In the genomic region with DNA sequence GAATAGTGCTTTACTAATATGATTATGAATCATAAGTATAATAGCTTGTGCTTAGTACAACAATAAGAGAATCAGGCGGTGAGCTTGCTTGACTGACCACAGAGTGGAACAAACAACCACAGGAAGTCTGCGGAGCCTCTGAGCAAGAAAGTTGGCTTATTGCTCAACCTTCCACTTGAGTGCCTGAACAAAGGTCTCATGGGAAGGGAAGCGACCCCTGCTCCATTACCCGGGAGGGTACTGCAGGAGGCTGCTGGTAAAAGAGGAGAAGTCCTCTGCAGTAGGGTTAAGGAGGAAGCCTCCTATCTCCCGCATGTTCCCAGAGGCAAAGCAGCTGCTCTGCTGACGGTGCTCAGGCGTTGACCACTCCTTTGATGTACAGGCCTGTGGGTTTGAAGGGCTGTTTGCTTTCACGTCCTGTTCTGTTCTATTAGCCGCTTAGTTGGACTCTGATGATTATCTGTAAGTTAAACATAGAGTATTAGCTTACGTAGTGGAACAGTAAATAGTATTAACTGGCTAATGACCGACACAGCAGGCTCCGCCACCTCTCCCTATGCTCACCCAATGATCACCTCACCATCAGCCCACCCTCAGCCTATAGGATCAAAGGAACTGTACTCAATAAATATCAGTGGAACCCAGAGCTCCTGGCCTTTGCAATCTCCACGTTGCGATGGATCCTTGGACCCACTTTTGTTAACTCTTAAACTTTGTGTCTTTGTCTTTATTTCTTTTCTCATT, we compare ENCODE assay signal across 1 cellular context.
TF ChIP-seq lines count a peak whose summit lies in the region.

No MANE protein-coding gene starts in this region.

TF ChIP-seq in HepG2, 621 proteins besides CTCF, POLR2A, EP300 and RAD21 (continued from another document and continues in another):
- TF ChIP-seq, protein P1, sequence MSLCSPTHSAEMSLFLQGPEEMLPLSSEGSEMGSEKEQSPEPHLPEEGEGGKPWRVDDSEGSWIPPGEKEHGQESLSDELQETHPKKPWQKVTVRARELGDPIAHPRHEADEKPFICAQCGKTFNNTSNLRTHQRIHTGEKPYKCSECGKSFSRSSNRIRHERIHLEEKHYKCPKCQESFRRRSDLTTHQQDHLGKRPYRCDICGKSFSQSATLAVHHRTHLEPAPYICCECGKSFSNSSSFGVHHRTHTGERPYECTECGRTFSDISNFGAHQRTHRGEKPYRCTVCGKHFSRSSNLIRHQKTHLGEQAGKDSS (CRISPR knock-in tag; IDR thresholded peaks at IDR 0.05; ENCODE audit: borderline replicate concordance, low read depth) = peak; percentile 89
- TF ChIP-seq, protein P2, sequence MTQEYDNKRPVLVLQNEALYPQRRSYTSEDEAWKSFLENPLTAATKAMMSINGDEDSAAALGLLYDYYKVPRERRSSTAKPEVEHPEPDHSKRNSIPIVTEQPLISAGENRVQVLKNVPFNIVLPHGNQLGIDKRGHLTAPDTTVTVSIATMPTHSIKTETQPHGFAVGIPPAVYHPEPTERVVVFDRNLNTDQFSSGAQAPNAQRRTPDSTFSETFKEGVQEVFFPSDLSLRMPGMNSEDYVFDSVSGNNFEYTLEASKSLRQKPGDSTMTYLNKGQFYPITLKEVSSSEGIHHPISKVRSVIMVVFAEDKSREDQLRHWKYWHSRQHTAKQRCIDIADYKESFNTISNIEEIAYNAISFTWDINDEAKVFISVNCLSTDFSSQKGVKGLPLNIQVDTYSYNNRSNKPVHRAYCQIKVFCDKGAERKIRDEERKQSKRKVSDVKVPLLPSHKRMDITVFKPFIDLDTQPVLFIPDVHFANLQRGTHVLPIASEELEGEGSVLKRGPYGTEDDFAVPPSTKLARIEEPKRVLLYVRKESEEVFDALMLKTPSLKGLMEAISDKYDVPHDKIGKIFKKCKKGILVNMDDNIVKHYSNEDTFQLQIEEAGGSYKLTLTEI (CRISPR knock-in tag; conservative IDR thresholded peaks at IDR 0.05) = no peak
- TF ChIP-seq RXRA (CRISPR knock-in tag; IDR thresholded peaks at IDR 0.05) (peak; percentile 62; the same call in 1 of the 2 replicates), NFYB (CRISPR knock-in tag; IDR thresholded peaks at IDR 0.05) (peak; percentile 72), ZNF296 (CRISPR knock-in tag; conservative IDR thresholded peaks at IDR 0.05) (no peak; the same call in 1 of the 2 replicates), ZNF816 (CRISPR knock-in tag; IDR thresholded peaks at IDR 0.05; ENCODE audit: borderline replicate concordance) (peak; percentile 48; the same call in 1 of the 2 replicates), ZNF20 (CRISPR knock-in tag; IDR thresholded peaks at IDR 0.05) (0 out of 2 replicates have a peak, but pooled peaks have one; percentile 30), PHF20 (CRISPR knock-in tag; IDR thresholded peaks at IDR 0.05) (no peak), PCBP2 (optimal IDR thresholded peaks at IDR 0.05; ENCODE audit: low read depth, low read length, poor library complexity, severe bottlenecking) (no peak), TAF15 (IDR thresholded peaks at IDR 0.05; ENCODE audit: low read depth, low read length, poor library complexity, severe bottlenecking) (no peak), ZNF605 (CRISPR knock-in tag; IDR thresholded peaks at IDR 0.05) (no peak), ZNF124 (CRISPR knock-in tag; IDR thresholded peaks at IDR 0.05) (0 out of 2 replicates have a peak, but pooled peaks have one; percentile 36), TGIF2 (CRISPR knock-in tag; IDR thresholded peaks at IDR 0.05) (peak; percentile 50; the same call in 1 of the 2 replicates), YEATS2 (CRISPR knock-in tag; IDR thresholded peaks at IDR 0.05; ENCODE audit: borderline replicate concordance) (no peak), ZNF3 (CRISPR knock-in tag; IDR thresholded peaks at IDR 0.05) (0 out of 2 replicates have a peak, but pooled peaks have one; percentile 33), ZNF253 (CRISPR knock-in tag; IDR thresholded peaks at IDR 0.05; ENCODE audit: borderline replicate concordance) (no peak), ZNF652 (CRISPR knock-in tag; IDR thresholded peaks at IDR 0.05; ENCODE audit: borderline replicate concordance, low read depth) (peak; percentile 92), ZNF333 (CRISPR knock-in tag; IDR thresholded peaks at IDR 0.05; ENCODE audit: borderline replicate concordance) (no peak), ZNF589 (CRISPR knock-in tag; conservative IDR thresholded peaks at IDR 0.05) (peak; percentile 12; the same call in 1 of the 2 replicates), ZNF10 (CRISPR knock-in tag; IDR thresholded peaks at IDR 0.05; ENCODE audit: borderline replicate concordance, low read depth) (no peak), ATF7 (IDR thresholded peaks at IDR 0.05) (peak; percentile 74), ATF7 (CRISPR knock-in tag; IDR thresholded peaks at IDR 0.05) (peak; percentile 92), XBP1 (CRISPR knock-in tag; IDR thresholded peaks at IDR 0.05) (no peak), CCAR2 (optimal IDR thresholded peaks at IDR 0.05; ENCODE audit: low read depth, low read length) (no peak), ATRX (CRISPR knock-in tag; IDR thresholded peaks at IDR 0.05; ENCODE audit: borderline replicate concordance) (no peak), KDM3A (CRISPR knock-in tag; IDR thresholded peaks at IDR 0.05; ENCODE audit: low read depth) (peak; percentile 23; the same call in 1 of the 2 replicates), ZNF367 (CRISPR knock-in tag; IDR thresholded peaks at IDR 0.05; ENCODE audit: borderline replicate concordance) (no peak), EHMT2 (IDR thresholded peaks at IDR 0.05; ENCODE audit: borderline replicate concordance, low read depth, low read length) (no peak), ZNF546 (CRISPR knock-in tag; conservative IDR thresholded peaks at IDR 0.05) (no peak), TOE1 (CRISPR knock-in tag; IDR thresholded peaks at IDR 0.05) (no peak), HNRNPH1 (optimal IDR thresholded peaks at IDR 0.05; ENCODE audit: low read depth, low read length) (no peak), GPN1 (CRISPR knock-in tag; IDR thresholded peaks at IDR 0.05; ENCODE audit: borderline replicate concordance) (no peak), GATAD1 (CRISPR knock-in tag; IDR thresholded peaks at IDR 0.05) (no peak; the same call in 1 of the 2 replicates), PPARG (CRISPR knock-in tag; conservative IDR thresholded peaks at IDR 0.05) (peak; percentile 80)
- TF ChIP-seq, protein P3, sequence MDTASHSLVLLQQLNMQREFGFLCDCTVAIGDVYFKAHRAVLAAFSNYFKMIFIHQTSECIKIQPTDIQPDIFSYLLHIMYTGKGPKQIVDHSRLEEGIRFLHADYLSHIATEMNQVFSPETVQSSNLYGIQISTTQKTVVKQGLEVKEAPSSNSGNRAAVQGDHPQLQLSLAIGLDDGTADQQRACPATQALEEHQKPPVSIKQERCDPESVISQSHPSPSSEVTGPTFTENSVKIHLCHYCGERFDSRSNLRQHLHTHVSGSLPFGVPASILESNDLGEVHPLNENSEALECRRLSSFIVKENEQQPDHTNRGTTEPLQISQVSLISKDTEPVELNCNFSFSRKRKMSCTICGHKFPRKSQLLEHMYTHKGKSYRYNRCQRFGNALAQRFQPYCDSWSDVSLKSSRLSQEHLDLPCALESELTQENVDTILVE (CRISPR knock-in tag; IDR thresholded peaks at IDR 0.05) = peak; percentile 49
- TF ChIP-seq, protein P4, sequence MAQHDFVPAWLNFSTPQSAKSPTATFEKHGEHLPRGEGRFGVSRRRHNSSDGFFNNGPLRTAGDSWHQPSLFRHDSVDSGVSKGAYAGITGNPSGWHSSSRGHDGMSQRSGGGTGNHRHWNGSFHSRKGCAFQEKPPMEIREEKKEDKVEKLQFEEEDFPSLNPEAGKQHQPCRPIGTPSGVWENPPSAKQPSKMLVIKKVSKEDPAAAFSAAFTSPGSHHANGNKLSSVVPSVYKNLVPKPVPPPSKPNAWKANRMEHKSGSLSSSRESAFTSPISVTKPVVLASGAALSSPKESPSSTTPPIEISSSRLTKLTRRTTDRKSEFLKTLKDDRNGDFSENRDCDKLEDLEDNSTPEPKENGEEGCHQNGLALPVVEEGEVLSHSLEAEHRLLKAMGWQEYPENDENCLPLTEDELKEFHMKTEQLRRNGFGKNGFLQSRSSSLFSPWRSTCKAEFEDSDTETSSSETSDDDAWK (CRISPR knock-in tag; IDR thresholded peaks at IDR 0.05) = no peak
- TF ChIP-seq, protein P5, sequence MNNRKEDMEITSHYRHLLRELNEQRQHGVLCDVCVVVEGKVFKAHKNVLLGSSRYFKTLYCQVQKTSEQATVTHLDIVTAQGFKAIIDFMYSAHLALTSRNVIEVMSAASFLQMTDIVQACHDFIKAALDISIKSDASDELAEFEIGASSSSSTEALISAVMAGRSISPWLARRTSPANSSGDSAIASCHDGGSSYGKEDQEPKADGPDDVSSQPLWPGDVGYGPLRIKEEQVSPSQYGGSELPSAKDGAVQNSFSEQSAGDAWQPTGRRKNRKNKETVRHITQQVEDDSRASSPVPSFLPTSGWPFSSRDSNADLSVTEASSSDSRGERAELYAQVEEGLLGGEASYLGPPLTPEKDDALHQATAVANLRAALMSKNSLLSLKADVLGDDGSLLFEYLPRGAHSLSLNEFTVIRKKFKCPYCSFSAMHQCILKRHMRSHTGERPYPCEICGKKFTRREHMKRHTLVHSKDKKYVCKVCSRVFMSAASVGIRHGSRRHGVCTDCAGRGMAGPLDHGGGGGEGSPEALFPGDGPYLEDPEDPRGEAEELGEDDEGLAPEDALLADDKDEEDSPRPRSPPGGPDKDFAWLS (CRISPR knock-in tag; IDR thresholded peaks at IDR 0.05; ENCODE audit: borderline replicate concordance) = no peak
- TF ChIP-seq, protein P6, sequence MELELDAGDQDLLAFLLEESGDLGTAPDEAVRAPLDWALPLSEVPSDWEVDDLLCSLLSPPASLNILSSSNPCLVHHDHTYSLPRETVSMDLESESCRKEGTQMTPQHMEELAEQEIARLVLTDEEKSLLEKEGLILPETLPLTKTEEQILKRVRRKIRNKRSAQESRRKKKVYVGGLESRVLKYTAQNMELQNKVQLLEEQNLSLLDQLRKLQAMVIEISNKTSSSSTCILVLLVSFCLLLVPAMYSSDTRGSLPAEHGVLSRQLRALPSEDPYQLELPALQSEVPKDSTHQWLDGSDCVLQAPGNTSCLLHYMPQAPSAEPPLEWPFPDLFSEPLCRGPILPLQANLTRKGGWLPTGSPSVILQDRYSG (CRISPR knock-in tag; IDR thresholded peaks at IDR 0.05) = no peak
- TF ChIP-seq, protein P7, sequence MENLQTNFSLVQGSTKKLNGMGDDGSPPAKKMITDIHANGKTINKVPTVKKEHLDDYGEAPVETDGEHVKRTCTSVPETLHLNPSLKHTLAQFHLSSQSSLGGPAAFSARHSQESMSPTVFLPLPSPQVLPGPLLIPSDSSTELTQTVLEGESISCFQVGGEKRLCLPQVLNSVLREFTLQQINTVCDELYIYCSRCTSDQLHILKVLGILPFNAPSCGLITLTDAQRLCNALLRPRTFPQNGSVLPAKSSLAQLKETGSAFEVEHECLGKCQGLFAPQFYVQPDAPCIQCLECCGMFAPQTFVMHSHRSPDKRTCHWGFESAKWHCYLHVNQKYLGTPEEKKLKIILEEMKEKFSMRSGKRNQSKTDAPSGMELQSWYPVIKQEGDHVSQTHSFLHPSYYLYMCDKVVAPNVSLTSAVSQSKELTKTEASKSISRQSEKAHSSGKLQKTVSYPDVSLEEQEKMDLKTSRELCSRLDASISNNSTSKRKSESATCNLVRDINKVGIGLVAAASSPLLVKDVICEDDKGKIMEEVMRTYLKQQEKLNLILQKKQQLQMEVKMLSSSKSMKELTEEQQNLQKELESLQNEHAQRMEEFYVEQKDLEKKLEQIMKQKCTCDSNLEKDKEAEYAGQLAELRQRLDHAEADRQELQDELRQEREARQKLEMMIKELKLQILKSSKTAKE (CRISPR knock-in tag; IDR thresholded peaks at IDR 0.05; ENCODE audit: borderline replicate concordance) = peak; percentile 72; the same call in 1 of the 2 replicates
- TF ChIP-seq, protein P8, sequence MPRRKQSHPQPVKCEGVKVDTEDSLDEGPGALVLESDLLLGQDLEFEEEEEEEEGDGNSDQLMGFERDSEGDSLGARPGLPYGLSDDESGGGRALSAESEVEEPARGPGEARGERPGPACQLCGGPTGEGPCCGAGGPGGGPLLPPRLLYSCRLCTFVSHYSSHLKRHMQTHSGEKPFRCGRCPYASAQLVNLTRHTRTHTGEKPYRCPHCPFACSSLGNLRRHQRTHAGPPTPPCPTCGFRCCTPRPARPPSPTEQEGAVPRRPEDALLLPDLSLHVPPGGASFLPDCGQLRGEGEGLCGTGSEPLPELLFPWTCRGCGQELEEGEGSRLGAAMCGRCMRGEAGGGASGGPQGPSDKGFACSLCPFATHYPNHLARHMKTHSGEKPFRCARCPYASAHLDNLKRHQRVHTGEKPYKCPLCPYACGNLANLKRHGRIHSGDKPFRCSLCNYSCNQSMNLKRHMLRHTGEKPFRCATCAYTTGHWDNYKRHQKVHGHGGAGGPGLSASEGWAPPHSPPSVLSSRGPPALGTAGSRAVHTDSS (CRISPR knock-in tag; conservative IDR thresholded peaks at IDR 0.05) = no peak
- TF ChIP-seq, protein P9, sequence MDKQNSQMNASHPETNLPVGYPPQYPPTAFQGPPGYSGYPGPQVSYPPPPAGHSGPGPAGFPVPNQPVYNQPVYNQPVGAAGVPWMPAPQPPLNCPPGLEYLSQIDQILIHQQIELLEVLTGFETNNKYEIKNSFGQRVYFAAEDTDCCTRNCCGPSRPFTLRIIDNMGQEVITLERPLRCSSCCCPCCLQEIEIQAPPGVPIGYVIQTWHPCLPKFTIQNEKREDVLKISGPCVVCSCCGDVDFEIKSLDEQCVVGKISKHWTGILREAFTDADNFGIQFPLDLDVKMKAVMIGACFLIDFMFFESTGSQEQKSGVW (CRISPR knock-in tag; IDR thresholded peaks at IDR 0.05; ENCODE audit: borderline replicate concordance) = no peak
- TF ChIP-seq, protein P10, sequence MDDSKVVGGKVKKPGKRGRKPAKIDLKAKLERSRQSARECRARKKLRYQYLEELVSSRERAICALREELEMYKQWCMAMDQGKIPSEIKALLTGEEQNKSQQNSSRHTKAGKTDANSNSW (CRISPR knock-in tag; IDR thresholded peaks at IDR 0.05; ENCODE audit: borderline replicate concordance) = no peak
- TF ChIP-seq, protein P11, sequence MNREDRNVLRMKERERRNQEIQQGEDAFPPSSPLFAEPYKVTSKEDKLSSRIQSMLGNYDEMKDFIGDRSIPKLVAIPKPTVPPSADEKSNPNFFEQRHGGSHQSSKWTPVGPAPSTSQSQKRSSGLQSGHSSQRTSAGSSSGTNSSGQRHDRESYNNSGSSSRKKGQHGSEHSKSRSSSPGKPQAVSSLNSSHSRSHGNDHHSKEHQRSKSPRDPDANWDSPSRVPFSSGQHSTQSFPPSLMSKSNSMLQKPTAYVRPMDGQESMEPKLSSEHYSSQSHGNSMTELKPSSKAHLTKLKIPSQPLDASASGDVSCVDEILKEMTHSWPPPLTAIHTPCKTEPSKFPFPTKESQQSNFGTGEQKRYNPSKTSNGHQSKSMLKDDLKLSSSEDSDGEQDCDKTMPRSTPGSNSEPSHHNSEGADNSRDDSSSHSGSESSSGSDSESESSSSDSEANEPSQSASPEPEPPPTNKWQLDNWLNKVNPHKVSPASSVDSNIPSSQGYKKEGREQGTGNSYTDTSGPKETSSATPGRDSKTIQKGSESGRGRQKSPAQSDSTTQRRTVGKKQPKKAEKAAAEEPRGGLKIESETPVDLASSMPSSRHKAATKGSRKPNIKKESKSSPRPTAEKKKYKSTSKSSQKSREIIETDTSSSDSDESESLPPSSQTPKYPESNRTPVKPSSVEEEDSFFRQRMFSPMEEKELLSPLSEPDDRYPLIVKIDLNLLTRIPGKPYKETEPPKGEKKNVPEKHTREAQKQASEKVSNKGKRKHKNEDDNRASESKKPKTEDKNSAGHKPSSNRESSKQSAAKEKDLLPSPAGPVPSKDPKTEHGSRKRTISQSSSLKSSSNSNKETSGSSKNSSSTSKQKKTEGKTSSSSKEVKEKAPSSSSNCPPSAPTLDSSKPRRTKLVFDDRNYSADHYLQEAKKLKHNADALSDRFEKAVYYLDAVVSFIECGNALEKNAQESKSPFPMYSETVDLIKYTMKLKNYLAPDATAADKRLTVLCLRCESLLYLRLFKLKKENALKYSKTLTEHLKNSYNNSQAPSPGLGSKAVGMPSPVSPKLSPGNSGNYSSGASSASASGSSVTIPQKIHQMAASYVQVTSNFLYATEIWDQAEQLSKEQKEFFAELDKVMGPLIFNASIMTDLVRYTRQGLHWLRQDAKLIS (CRISPR knock-in tag; IDR thresholded peaks at IDR 0.05) = no peak
